In the genomic region with DNA sequence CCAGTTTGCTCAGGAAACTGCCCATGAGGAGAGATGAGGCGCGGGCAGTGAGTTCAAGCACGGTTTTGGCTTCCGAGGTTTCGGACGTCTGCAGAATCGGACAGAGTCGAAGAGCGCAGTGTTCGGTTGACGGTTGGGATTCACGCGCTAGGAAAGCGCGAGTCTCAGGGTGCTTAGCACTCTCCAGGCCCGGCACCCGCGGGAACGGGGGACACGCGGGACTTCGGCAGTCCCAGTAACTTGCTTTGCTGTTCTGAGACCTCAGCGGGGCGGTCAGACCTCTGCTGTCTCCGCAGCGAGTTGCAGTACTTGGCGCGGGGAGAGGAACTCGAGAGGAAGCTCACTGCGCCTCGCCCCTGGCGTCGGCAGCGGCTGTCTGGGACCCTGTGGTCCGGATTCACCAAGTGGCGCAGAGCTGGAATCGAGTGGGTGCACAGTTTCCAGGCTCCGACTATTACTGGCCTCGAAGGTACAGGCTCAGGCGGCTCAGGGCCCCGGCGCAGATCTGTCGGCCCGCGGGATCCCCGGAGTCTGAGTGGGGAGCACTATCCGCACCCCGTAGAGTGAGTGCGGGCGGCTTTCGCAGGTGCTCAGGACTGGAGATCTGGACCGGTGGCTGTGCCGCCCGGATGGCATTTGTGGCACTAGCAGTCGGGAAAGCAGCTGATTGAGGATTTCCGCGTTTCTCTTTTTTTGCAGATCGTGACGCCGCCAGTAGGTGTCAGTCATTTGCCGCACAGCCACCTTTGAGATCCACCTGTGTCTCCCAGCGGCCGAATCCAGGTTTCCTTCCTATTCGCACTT, we compare ENCODE assay signal across 8 cellular contexts. TPM values are rescaled to one million over a fixed set of nuclear protein-coding genes. Genes with fewer than 3 reads are reported as not detected.
DNase-seq lines count a peak whose midpoint lies in the region; ATAC-seq, FAIRE-seq and TF ChIP-seq lines count a peak whose summit lies in the region.

POM121L2 (minus strand) TSS at position 128 of the 804 bp plus-strand sequence; CDS start at position 25, 103 bp downstream.

- DNase-seq in NCI-H187 treated with DMSO at 0.1 percent for 48 hours (lab: John Stamatoyannopoulos, UW) (peak; percentile 11), WTC11 (ENCODE audit: low spot score) (peak; percentile 84), HepG2 (ENCODE audit: low spot score) (peak; percentile 71), A172 (ENCODE audit: low spot score) (no peak)
- peak; percentile 37 to 44 for DNase-seq in central memory CD8-positive, alpha-beta T cell (ENCODE audit: low spot score in 2 of 2)
- DNase-seq in stimulated activated CD4-positive, alpha-beta T cell treated with anti-CD3 and anti-CD28 coated beads, TNF-alpha, amount 100 ng/mL, for 1 hour (ENCODE audit: low read depth in 3 of 3, low spot score in 1 of 3), result peak in 2 of 3 donors; percentile 22 to 42

- peak; percentile 89 for TF ChIP-seq RAD21 in HepG2 (CRISPR knock-in tag; IDR thresholded peaks at IDR 0.05)

- H3K4me3 Mint-ChIP-seq in WTC11, result peak within 1 kb of the TSS; percentile 91
- H3K4me3 Mint-ChIP-seq in central memory CD8-positive, alpha-beta T cell, result peak within 1 kb of the TSS; percentile 68

- intact Hi-C loops in HepG2 (cut with micrococcal nuclease; ENCODE audit: unreplicated experiment), result loop anchor here (1.0 to 5.0 kb wide), 5 partner anchors 166 to 440 kb away; no protein-coding TSS in a partner anchor

- peaks cover 65% of the 10 kb centered on the region for H3K27me3 Mint-ChIP-seq in WTC11 (ENCODE audit: low read depth)
- H3K27me3 Mint-ChIP-seq in central memory CD8-positive, alpha-beta T cell, result peaks cover 84% of the 10 kb centered on the region

- TF ChIP-seq EP300 in HepG2 (IDR thresholded peaks at IDR 0.05; ENCODE audit: low read depth in 2 of 2, low read length in 2 of 2) (no peak), HepG2 (CRISPR knock-in tag; IDR thresholded peaks at IDR 0.05; ENCODE audit: borderline replicate concordance) (no peak)

- H2AFZ ChIP-seq in HepG2 (ENCODE audit: low read length), result peak within 1 kb of the TSS; percentile 55

- BruUV-seq in HepG2 (replicated peaks; lab: Mats Ljungman, UMichigan), result no TSS peak

- H3K9me3 Mint-ChIP-seq in WTC11, result peaks cover 8% of the 10 kb centered on the region
- H3K9me3 Mint-ChIP-seq in central memory CD8-positive, alpha-beta T cell, result no peaks in the 10 kb centered on the region

- H3K36me3 ChIP-seq in BLaER1 treated with 17β-estradiol and CSF1 and Interleukin-3, amounts not matched to agents 10 nM and 100 nM, result no peaks in the 10 kb centered on the region
- no peaks in the 10 kb centered on the region for H3K36me3 ChIP-seq in HepG2 (replicated peaks in 1 of 2; ENCODE audit: control insufficient read depth in 1 of 2, insufficient read depth in 2 of 2, low read length in 2 of 2)

- H3K4me1 Mint-ChIP-seq in WTC11, result peaks cover 8% of the 10 kb centered on the region
- H3K4me1 Mint-ChIP-seq in central memory CD8-positive, alpha-beta T cell, result peaks cover 13% of the 10 kb centered on the region

- in situ Hi-C loops in HepG2 (cut with HindIII; ENCODE audit: extremely low pct_ligation_motif_present, low pct_unique_long_range_greater_than_20kb), result no loop called here

- peak within 1 kb of the TSS; percentile 52 to 74 (median 65) for H3K4me3 ChIP-seq in BLaER1 treated with 17β-estradiol and CSF1 and Interleukin-3, amounts not matched to agents 10 nM and 100 nM
- H3K4me3 ChIP-seq in HepG2 (replicated peaks in 1 of 3; ENCODE audit: insufficient read depth in 1 of 3, low read depth in 2 of 3, low read length in 3 of 3), result peak within 1 kb of the TSS; percentile 34 to 70 (median 60); a peak in 5 of 6 replicates

- no peak within 1 kb of the TSS for H3K27ac Mint-ChIP-seq in WTC11
- H3K27ac Mint-ChIP-seq in central memory CD8-positive, alpha-beta T cell (ENCODE audit: low read depth), result no peak within 1 kb of the TSS

- no peak for TF ChIP-seq POLR2A in HepG2 (IDR thresholded peaks at IDR 0.05; ENCODE audit: insufficient read depth in 1 of 2, low read depth in 2 of 2, low read length in 2 of 2)

- peak; percentile 66 for TF ChIP-seq CTCF in WTC11 (IDR thresholded peaks at IDR 0.05)
- TF ChIP-seq CTCF in HepG2 (CRISPR knock-in tag; IDR thresholded peaks at IDR 0.05), result peak; percentile 97

- no peaks in the 10 kb centered on the region for H4K20me1 ChIP-seq in BLaER1 treated with 17β-estradiol and CSF1 and Interleukin-3, amounts not matched to agents 10 nM and 100 nM
- H4K20me1 ChIP-seq in HepG2 (ENCODE audit: insufficient read depth, low read length), result no peaks in the 10 kb centered on the region

- H3K79me2 ChIP-seq in HepG2 (ENCODE audit: insufficient read depth, low read length), result no peaks in the 10 kb centered on the region

- H3K4me1 ChIP-seq in BLaER1 treated with 17β-estradiol and CSF1 and Interleukin-3, amounts not matched to agents 10 nM and 100 nM, result peaks cover 0 to 5% (median 0%) of the 10 kb centered on the region in 10 experiments; a peak in 1 of 20 replicates
- peaks cover 12% of the 10 kb centered on the region for H3K4me1 ChIP-seq in HepG2 (ENCODE audit: insufficient read depth, low read length)

- H3K4me2 ChIP-seq in BLaER1 treated with 17β-estradiol and CSF1 and Interleukin-3, amounts not matched to agents 10 nM and 100 nM, result peak within 1 kb of the TSS; percentile 55 to 84 (median 76)
- H3K4me2 ChIP-seq in HepG2 (ENCODE audit: low read depth, low read length), result peak within 1 kb of the TSS; percentile 79

- CTCF ChIA-PET in WTC11 (lab: Charles Lee), result interaction anchor here (0.6 to 2.2 kb wide), 30 partner anchors 8 to 484 kb away, joined by 3 to 15 read pairs (median 4); partner anchors contain the start of gene ZNF184
- CTCF ChIA-PET in HepG2 (lab: Yijun Ruan, JAX; ENCODE audit: low intra/inter-chr PET ratio, low total read pairs), result interaction anchor here (0.7 to 1.5 kb wide), 4 partner anchors 206 to 479 kb away, joined by 3 to 5 read pairs (median 4); no protein-coding TSS in a partner anchor

- H3K9ac ChIP-seq in BLaER1 treated with 17β-estradiol and CSF1 and Interleukin-3, amounts not matched to agents 10 nM and 100 nM, result peak within 1 kb of the TSS; percentile 58 to 77 (median 70)
- H3K9ac ChIP-seq in HepG2 (ENCODE audit: insufficient read depth, low read depth, low read length), result peak within 1 kb of the TSS; percentile 18; the same call in 1 of the 2 replicates

- FAIRE-seq in HepG2 (lab: Jason Lieb, UNC), result peak; percentile 91

- H3K9me3 ChIP-seq in BLaER1 treated with 17β-estradiol and CSF1 and Interleukin-3, amounts not matched to agents 10 nM and 100 nM (replicated peaks in 1 of 11), result peaks cover 9 to 23% (median 15%) of the 10 kb centered on the region in 11 experiments; a peak in 21 of 22 replicates
- peaks cover 6% of the 10 kb centered on the region; the same call in 1 of the 2 replicates for H3K9me3 ChIP-seq in HepG2 (ENCODE audit: low read length)

- POLR2A ChIA-PET in WTC11 (lab: Charles Lee) (interaction anchor here (1.4 kb wide), 1 partner anchor 290 kb away, joined by 3 read pairs; no protein-coding TSS in a partner anchor), HepG2 (lab: Yijun Ruan, JAX) (interaction anchor here (1.2 kb wide), 1 partner anchor 76 kb away, joined by 3 read pairs; the partner anchor contains the start of gene ZNF391)

- 52% methylated on average over 53 of the region's 64 CpGs for WGBS in HepG2 (ENCODE audit: low lambda C conversion rate)

- ATAC-seq in GM21390 (IDR thresholded peaks at IDR 0.05; ENCODE audit: unreplicated experiment) (peak; percentile 54), WTC11 (peak; percentile 71), HepG2 (peak; percentile 87)
- no peak for ATAC-seq in central memory CD8-positive, alpha-beta T cell (replicated peaks; ENCODE audit: extremely low read depth, poor library complexity, severe bottlenecking)

- H3K27me3 ChIP-seq in BLaER1 treated with 17β-estradiol and CSF1 and Interleukin-3, amounts not matched to agents 10 nM and 100 nM, result peaks cover 0 to 21% (median 14%) of the 10 kb centered on the region in 11 experiments; a peak in 14 of 22 replicates
- H3K27me3 ChIP-seq in HepG2 (ENCODE audit: control insufficient read depth in 1 of 2, insufficient read depth in 2 of 2, low read length in 2 of 2), result peaks cover 2 to 22% of the 10 kb centered on the region in 2 experiments; a peak in 2 of 5 replicates

- H3K27ac ChIP-seq in BLaER1 treated with 17β-estradiol and CSF1 and Interleukin-3, amounts not matched to agents 10 nM and 100 nM, result peak within 1 kb of the TSS in 7 of 11 experiments; percentile 39 to 67 (median 58); a peak in 13 of 22 replicates
- H3K27ac ChIP-seq in HepG2 (ENCODE audit: extremely low read length, insufficient read depth, low read length), result no peak within 1 kb of the TSS

- H3K36me3 Mint-ChIP-seq in WTC11, result no peaks in the 10 kb centered on the region
- H3K36me3 Mint-ChIP-seq in central memory CD8-positive, alpha-beta T cell (ENCODE audit: insufficient read depth), result peaks cover 4% of the 10 kb centered on the region

TF ChIP-seq in WTC11, 78 proteins besides CTCF, POLR2A, EP300 and RAD21 (continues in another document):
- TF ChIP-seq ZNF232 (CRISPR knock-in tag; IDR thresholded peaks at IDR 0.05), result peak; percentile 5; the same call in 1 of the 2 replicates

TF ChIP-seq in HepG2, 621 proteins besides CTCF, POLR2A, EP300 and RAD21 (continues in another document):
- peak; percentile 45; the same call in 1 of the 2 replicates for TF ChIP-seq ZNF788 (CRISPR knock-in tag; IDR thresholded peaks at IDR 0.05; ENCODE audit: borderline replicate concordance)

RNA-seq across cellular contexts. Expression of gene POM121L2, which starts in this region (rescaled TPM):
- total RNA-seq in WTC11 (2021), result 0.13 to 0.16 TPM in 2 of 3 replicates, not detected in the other
- not detected in 2 replicates for total RNA-seq in HepG2 (2016; rRNA removed; fragmentation: Illumina TruSeq; extraction: Trizol)
- total RNA-seq in HepG2 (2016; cell fraction: cytosol; rRNA removed; fragmentation: Illumina TruSeq; extraction: Trizol; ENCODE audit: low read depth), result not detected in 2 replicates
- not detected in 2 replicates for total RNA-seq in HepG2 (2016; cell fraction: insoluble cytoplasmic fraction; rRNA removed; fragmentation: Illumina TruSeq; extraction: Trizol)
- not detected in 2 replicates for total RNA-seq in HepG2 (2016; cell fraction: membrane; rRNA removed; fragmentation: Illumina TruSeq; extraction: Trizol)
- not detected in 2 replicates for total RNA-seq in HepG2 (2016; cell fraction: nucleus; rRNA removed; fragmentation: Illumina TruSeq; extraction: Trizol)
- 0.01 TPM in 1 of 2 replicates, not detected in the other for polyA plus RNA-seq in HepG2 (2011; rRNA removed)
- not detected in 2 replicates for polyA plus RNA-seq in HepG2 (2011; cell fraction: cytosol; rRNA removed)
- not detected in 2 replicates for polyA plus RNA-seq in HepG2 (2011; cell fraction: nucleus; rRNA removed)
- not detected in 2 replicates for polyA plus RNA-seq in HepG2 (2012)
- polyA plus RNA-seq in HepG2 (2016; cell fraction: cytosol; fragmentation: Illumina TruSeq; extraction: Trizol; ENCODE audit: low read depth), result not detected in 2 replicates
- not detected in 2 replicates for polyA plus RNA-seq in HepG2 (2016; cell fraction: insoluble cytoplasmic fraction; fragmentation: Illumina TruSeq; extraction: Trizol; ENCODE audit: low read depth)
- not detected in 2 replicates for polyA plus RNA-seq in HepG2 (2016; cell fraction: membrane; fragmentation: Illumina TruSeq; extraction: Trizol; ENCODE audit: low read depth)
- polyA plus RNA-seq in HepG2 (2016; cell fraction: nucleus; fragmentation: Illumina TruSeq; extraction: Trizol; ENCODE audit: insufficient read depth, low read depth), result not detected in 2 replicates
- polyA minus RNA-seq in HepG2 (2011; rRNA and poly(A)+ RNA removed; ENCODE audit: low replicate concordance), result not detected in 2 replicates
- not detected in 2 replicates for polyA minus RNA-seq in HepG2 (2011; cell fraction: cytosol; rRNA and poly(A)+ RNA removed)
- not detected in 2 replicates for polyA minus RNA-seq in HepG2 (2011; cell fraction: nucleus; rRNA and poly(A)+ RNA removed)
- total RNA-seq in A172 (2014; rRNA removed; shearing (Covaris generic)), result not detected in 2 replicates

Comparison
In these comparisons a context has a peak if more than half of its experiments do, and no peak if none do; other contexts are left out.
1. Peak in DNase-seq and ATAC-seq in WTC11; RNA of the gene not detected or under 1 TPM.
2. Peak in DNase-seq, ATAC-seq, H3K4me3 ChIP-seq, H3K9ac ChIP-seq and H3K4me2 ChIP-seq in HepG2; RNA of the gene not detected or under 1 TPM.